Comparison of ENCODE assay signal across 8 cellular contexts in the genomic region with DNA sequence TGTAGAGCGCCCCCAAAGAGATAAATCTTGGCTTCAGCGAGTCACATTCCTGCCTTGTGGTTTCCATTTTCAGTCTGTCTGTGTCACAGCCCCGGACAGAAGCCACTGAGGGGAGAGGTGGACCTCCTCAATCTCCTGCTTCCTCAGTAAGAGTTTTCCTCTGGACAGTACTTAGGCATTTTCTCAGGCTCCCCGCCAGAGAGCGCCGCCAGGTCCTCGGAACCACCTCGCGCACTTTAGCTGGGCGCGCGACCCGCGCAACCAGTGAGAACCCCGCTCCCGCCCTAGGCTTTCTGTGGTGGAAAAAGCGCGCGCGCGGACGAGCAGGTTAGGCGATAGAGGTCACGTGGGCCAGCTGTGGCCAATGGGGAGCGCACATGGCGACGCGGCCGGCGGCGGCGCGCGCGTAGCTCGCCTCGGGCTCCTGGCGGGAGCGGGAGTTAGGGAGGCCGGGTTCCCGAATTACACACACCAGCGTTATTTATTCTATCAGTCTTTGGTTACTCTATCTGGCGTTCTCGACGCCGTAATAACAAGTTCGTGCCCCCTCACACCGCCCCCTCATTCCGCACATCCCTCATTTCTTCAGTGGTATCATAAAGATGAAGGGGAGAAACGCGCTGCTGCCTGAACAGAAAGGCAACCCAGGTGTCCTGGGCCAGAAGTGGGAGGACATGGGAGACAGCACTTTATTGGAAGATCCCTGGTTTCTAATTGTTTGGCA. TPM values are rescaled to one million over a fixed set of nuclear protein-coding genes. Genes with fewer than 3 reads are reported as not detected.
DNase-seq lines count a peak whose midpoint lies in the region; ATAC-seq and TF ChIP-seq lines count a peak whose summit lies in the region.

No MANE protein-coding gene starts in this region.

- peak overlapping the region; percentile 51 to 55 for H3K4me3 ChIP-seq in prostate gland
- H3K4me3 ChIP-seq in urinary bladder (ENCODE audit: low read depth, low read length), result peak overlapping the region; percentile 37

- H3K9me3 ChIP-seq in prostate gland, result no peaks in the 10 kb centered on the region

- WGBS in prostate gland, result 0% methylated on average over 51 of the region's 51 CpGs
- under 1% methylated on average over 51 of the region's 51 CpGs for WGBS in urinary bladder

- TF ChIP-seq CTCF in prostate gland (IDR thresholded peaks at IDR 0.05), result peak; percentile 26 to 86 (median 76)

- intact Hi-C loops in left ventricle myocardium superior (cut with micrococcal nuclease) (no loop called here), prostate gland (cut with DNase I) (loop anchor here (5.0 kb wide), 1 partner anchor 124 kb away; a partner anchor contains a TSS)

- H3K27ac ChIP-seq in prostate gland (peak overlapping the region; percentile 91 to 92), urinary bladder (ENCODE audit: low read depth) (peak overlapping the region; percentile 51)

- DNase-seq in NCI-H146 treated with DMSO at 0.1 percent for 48 hours (lab: John Stamatoyannopoulos, UW; ENCODE audit: unreplicated experiment) (peak; percentile 96), T-helper 1 cell (peak; percentile 95 to 98 (median 98)), amygdala (lab: John Stamatoyannopoulos, UW) (peak; percentile 74 to 98 (median 94)), left ventricle myocardium superior (peak; percentile 99), prostate gland (ENCODE audit: low spot score) (peak; percentile 99)

- H3K36me3 ChIP-seq in prostate gland (no peaks in the 10 kb centered on the region), urinary bladder (ENCODE audit: insufficient read depth) (no peaks in the 10 kb centered on the region)

- peak; percentile 86 for ATAC-seq in HG02884 (IDR thresholded peaks at IDR 0.05; ENCODE audit: unreplicated experiment)
- ATAC-seq in left ventricle myocardium superior, result peak; percentile 100

- no peaks in the 10 kb centered on the region for H3K27me3 ChIP-seq in prostate gland (replicated peaks; ENCODE audit: insufficient read depth)

- H3K4me1 ChIP-seq in prostate gland (replicated peaks) (no peaks in the 10 kb centered on the region), urinary bladder (ENCODE audit: insufficient read depth) (no peaks in the 10 kb centered on the region)

- TF ChIP-seq POLR2A in GM15510 (IDR thresholded peaks at IDR 0.05; ENCODE audit: borderline replicate concordance, extremely low read depth, insufficient read length) (peak; percentile 86), prostate gland (IDR thresholded peaks at IDR 0.05) (peak; percentile 72)

RNA-seq across cellular contexts. Expression of a gene that starts 19.4 kb away (rescaled TPM):
- total RNA-seq in left ventricle myocardium superior, result 0.15 TPM
- 1 to 10 TPM in 1 of 2 donors, not detected in 1; 6.3 TPM for total RNA-seq in prostate gland
- not detected for total RNA-seq in urinary bladder
- 0.04 TPM for polyA plus RNA-seq in urinary bladder

RNA-seq across cellular contexts. Expression of a gene that starts 19.5 kb away (rescaled TPM):
- total RNA-seq in left ventricle myocardium superior (21.9 TPM), prostate gland (10 to 100 TPM; 33.7 to 44.1 TPM), urinary bladder (93.5 TPM)
- 37.2 TPM for polyA plus RNA-seq in urinary bladder

RNA-seq across cellular contexts. Expression of a gene that starts 35.8 kb away (rescaled TPM):
- total RNA-seq in left ventricle myocardium superior (0.15 TPM), prostate gland (1 to 10 TPM in 1 of 2 donors, under 1 TPM in 1; 0.74 to 1.8 TPM), urinary bladder (0.79 TPM)
- polyA plus RNA-seq in urinary bladder, result 1.5 TPM

Comparison
In these comparisons a context has a peak if more than half of its experiments do, and no peak if none do; other contexts are left out.
1. Peak in every context shown above with its lines: DNase-seq, ATAC-seq, H3K4me3 ChIP-seq and H3K27ac ChIP-seq.